ENCODE assay signal across 18 cellular contexts in genomic region chr3:61841111-61841845, GRCh38.
DNase-seq lines count a peak whose midpoint lies in the region; ATAC-seq, FAIRE-seq and TF ChIP-seq lines count a peak whose summit lies in the region.
"Had no signal": no experiment of that assay in that cellular context is flagged by ENCODE, and none has a peak within 500 bp of the region (broad histone marks: within the 10 kb centered on the region; RNA-seq: fewer than 3 reads in every experiment).

No MANE protein-coding gene starts in this region.

- H3K27me3 ChIP-seq in HAP-1 (ENCODE audit: low read depth) (no peaks in the 10 kb centered on the region), astrocyte (ENCODE audit: insufficient read depth, low read length) (no peaks in the 10 kb centered on the region), heart right ventricle (no peaks in the 10 kb centered on the region)
- H3K27me3 ChIP-seq: ovary had no signal

- H2AFZ ChIP-seq in astrocyte (ENCODE audit: low read depth, low read length), result no peak overlapping the region

- CTCF ChIA-PET in GM10248 (lab: Yijun Ruan, JAX), result interaction anchor here (1.3 kb wide), 1 partner anchor 8 kb away, joined by 3 read pairs; no protein-coding TSS in a partner anchor

- in situ Hi-C loops in HAP-1 (cut with MboI; ENCODE audit: low sequenced_read_pairs), result no loop called here

- H3K27ac Mint-ChIP-seq in astrocyte (ENCODE audit: unreplicated experiment), result peak overlapping the region; percentile 73
- H3K27ac Mint-ChIP-seq in type B pancreatic cell, result no peak overlapping the region
- H3K27ac Mint-ChIP-seq: effector memory CD8-positive, alpha-beta T cell; stimulated activated memory B cell treated with anti-CD40 and anti-IgM and Interleukin-4, amounts not matched to agents 10 μg/mL and 1 μg/mL and 100 μg/mL, for 72 hours; T-helper 1 cell treated with Interleukin-12 subunit alpha and Interleukin-12 subunit beta and Interleukin-4 antibody, amounts not matched to agents 30 μg/mL and 1 μg/mL, for 36 hours had no signal

- DNase-seq in HAP-1 (ENCODE audit: low spot score in 2 of 2), result peak; percentile 9 to 15
- DNase-seq in astrocyte (ENCODE audit: low read depth), result peak; percentile 49
- no peak for DNase-seq in heart right ventricle
- peak; percentile 69 for DNase-seq in retinal pigment epithelial cell (ENCODE audit: low read depth)
- no peak for DNase-seq in type B pancreatic cell (ENCODE audit: extremely low spot score, unreplicated experiment)
- no peak for DNase-seq in GM10248 (ENCODE audit: extremely low spot score)
- no peak for DNase-seq in GM12891 (ENCODE audit: insufficient read length, low spot score)
- DNase-seq: activated T-cell treated with anti-CD3 and anti-CD28 coated beads, Interleukin-2, amount 50 U/mL, for 1 hour; effector memory CD8-positive, alpha-beta T cell; H7; NCI-H345; PC-3; stimulated activated CD4-positive, alpha-beta T cell treated with anti-CD3 and anti-CD28 coated beads, Interleukin-4, amount 100 ng/mL, for 1 hour had no signal

- no peaks in the 10 kb centered on the region for H3K27me3 Mint-ChIP-seq in astrocyte (ENCODE audit: low read depth, unreplicated experiment)
- H3K27me3 Mint-ChIP-seq in type B pancreatic cell, result no peaks in the 10 kb centered on the region
- H3K27me3 Mint-ChIP-seq: effector memory CD8-positive, alpha-beta T cell; stimulated activated memory B cell treated with anti-CD40 and anti-IgM and Interleukin-4, amounts not matched to agents 10 μg/mL and 1 μg/mL and 100 μg/mL, for 72 hours had no signal

- H3K4me3 Mint-ChIP-seq in astrocyte (ENCODE audit: unreplicated experiment) (no peak overlapping the region), type B pancreatic cell (no peak overlapping the region)
- H3K4me3 Mint-ChIP-seq: effector memory CD8-positive, alpha-beta T cell; stimulated activated memory B cell treated with anti-CD40 and anti-IgM and Interleukin-4, amounts not matched to agents 10 μg/mL and 1 μg/mL and 100 μg/mL, for 72 hours; T-helper 1 cell treated with Interleukin-12 subunit alpha and Interleukin-12 subunit beta and Interleukin-4 antibody, amounts not matched to agents 30 μg/mL and 1 μg/mL, for 36 hours had no signal

- no peaks in the 10 kb centered on the region for H3K79me2 ChIP-seq in astrocyte (ENCODE audit: insufficient read depth, low read length)

- H3K4me2 ChIP-seq in astrocyte (ENCODE audit: low read length), result peak overlapping the region; percentile 72

- TF ChIP-seq CTCF in astrocyte (IDR thresholded peaks at IDR 0.05; ENCODE audit: insufficient read depth, low read depth, low read length), result no peak
- no peak for TF ChIP-seq CTCF in heart right ventricle (IDR thresholded peaks at IDR 0.05)
- TF ChIP-seq CTCF in retinal pigment epithelial cell (conservative IDR thresholded peaks at IDR 0.05; ENCODE audit: low read depth, low read length), result no peak
- no peak for TF ChIP-seq CTCF in type B pancreatic cell (conservative IDR thresholded peaks at IDR 0.05)
- TF ChIP-seq CTCF in GM10248 (IDR thresholded peaks at IDR 0.05; ENCODE audit: control extremely low read depth, extremely low read depth, low read depth, missing control alignments), result no peak

- intact Hi-C loops in heart right ventricle (cut with DNase I), result loop anchor here in 1 of 10 donors (10.0 kb wide), 1 partner anchor 106 kb away; no protein-coding TSS in a partner anchor

- peaks cover 8% of the 10 kb centered on the region for H3K4me1 Mint-ChIP-seq in astrocyte (ENCODE audit: low read depth, unreplicated experiment)
- H3K4me1 Mint-ChIP-seq in type B pancreatic cell (ENCODE audit: unreplicated experiment), result peaks cover 42% of the 10 kb centered on the region
- H3K4me1 Mint-ChIP-seq: stimulated activated memory B cell treated with anti-CD40 and anti-IgM and Interleukin-4, amounts not matched to agents 10 μg/mL and 1 μg/mL and 100 μg/mL, for 72 hours had no signal

- H3K4me1 ChIP-seq in HAP-1, result peaks cover 18% of the 10 kb centered on the region
- peaks cover 11% of the 10 kb centered on the region for H3K4me1 ChIP-seq in astrocyte (ENCODE audit: insufficient read depth, low read length)
- peaks cover under 1 to 56% (median 19%) of the 10 kb centered on the region in 9 donors for H3K4me1 ChIP-seq in heart right ventricle

- TF ChIP-seq POLR2A in GM12891 (IDR thresholded peaks at IDR 0.05; ENCODE audit: low read depth, low read length), result no peak

- H3K9me3 ChIP-seq in HAP-1 (no peaks in the 10 kb centered on the region), astrocyte (ENCODE audit: insufficient read depth, low read depth, low read length) (no peaks in the 10 kb centered on the region), heart right ventricle (no peaks in the 10 kb centered on the region)
- H3K9me3 ChIP-seq: ovary had no signal

- ATAC-seq in heart right ventricle (peak in 5 of 8 donors; percentile 31 to 54 (median 38)), GM21529 (IDR thresholded peaks at IDR 0.05; ENCODE audit: unreplicated experiment) (no peak)
- ATAC-seq: effector memory CD8-positive, alpha-beta T cell; PC-3; stimulated activated memory B cell treated with anti-CD40 and anti-IgM and Interleukin-4, amounts not matched to agents 10 μg/mL and 1 μg/mL and 100 μg/mL, for 72 hours had no signal

- no peak overlapping the region for H3K27ac ChIP-seq in astrocyte (ENCODE audit: low read depth, low read length)
- peak overlapping the region in 2 of 10 donors; percentile 5 to 15 for H3K27ac ChIP-seq in heart right ventricle
- H3K27ac ChIP-seq: C4-2B had no signal

- H3K9me3 Mint-ChIP-seq in astrocyte (ENCODE audit: unreplicated experiment), result no peaks in the 10 kb centered on the region
- H3K9me3 Mint-ChIP-seq in type B pancreatic cell, result no peaks in the 10 kb centered on the region
- H3K9me3 Mint-ChIP-seq: effector memory CD8-positive, alpha-beta T cell; stimulated activated memory B cell treated with anti-CD40 and anti-IgM and Interleukin-4, amounts not matched to agents 10 μg/mL and 1 μg/mL and 100 μg/mL, for 72 hours; T-helper 1 cell treated with Interleukin-12 subunit alpha and Interleukin-12 subunit beta and Interleukin-4 antibody, amounts not matched to agents 30 μg/mL and 1 μg/mL, for 36 hours had no signal

- H3K4me3 ChIP-seq in HAP-1, result no peak overlapping the region
- no peak overlapping the region for H3K4me3 ChIP-seq in astrocyte (ENCODE audit: insufficient read depth, low read depth, low read length)
- no peak overlapping the region for H3K4me3 ChIP-seq in heart right ventricle
- H3K4me3 ChIP-seq in retinal pigment epithelial cell (ENCODE audit: low read length), result peak overlapping the region; percentile 14
- H3K4me3 ChIP-seq: ovary had no signal

- WGBS in heart right ventricle, 2 donors, result 77 to 79% methylated on average over 10 of the region's 10 CpGs

- H3K36me3 Mint-ChIP-seq in astrocyte (ENCODE audit: low read depth, unreplicated experiment), result no peaks in the 10 kb centered on the region
- peaks cover 2% of the 10 kb centered on the region for H3K36me3 Mint-ChIP-seq in type B pancreatic cell
- H3K36me3 Mint-ChIP-seq: stimulated activated memory B cell treated with anti-CD40 and anti-IgM and Interleukin-4, amounts not matched to agents 10 μg/mL and 1 μg/mL and 100 μg/mL, for 72 hours had no signal

- H3K36me3 ChIP-seq in HAP-1 (replicated peaks) (no peaks in the 10 kb centered on the region), astrocyte (ENCODE audit: insufficient read depth, low read length) (no peaks in the 10 kb centered on the region), heart right ventricle (no peaks in the 10 kb centered on the region)
- H3K36me3 ChIP-seq: ovary had no signal

- FAIRE-seq in astrocyte (lab: Jason Lieb, UNC) (no peak), GM12891 (lab: Jason Lieb, UNC) (no peak)

- H4K20me1 ChIP-seq in astrocyte (ENCODE audit: insufficient read depth, low read length), result peaks cover 8% of the 10 kb centered on the region

- no peak overlapping the region for H3K9ac ChIP-seq in astrocyte (ENCODE audit: low read length)

- POLR2A ChIA-PET in GM10248 (lab: Yijun Ruan, JAX), result interaction anchor here (0.7 kb wide), 1 partner anchor 321 kb away, joined by 6 read pairs; no protein-coding TSS in a partner anchor

TF ChIP-seq in GM12891, 5 proteins besides CTCF, POLR2A, EP300 and RAD21:
- TF ChIP-seq POLR2AphosphoS5 (IDR thresholded peaks at IDR 0.05; ENCODE audit: low read depth, low read length) (no peak), PAX5 (IDR thresholded peaks at IDR 0.05; ENCODE audit: insufficient read depth, low read length, severe bottlenecking) (no peak), TAF1 (IDR thresholded peaks at IDR 0.05; ENCODE audit: low read depth, low read length) (no peak), SPI1 (IDR thresholded peaks at IDR 0.05; ENCODE audit: low read depth, low read length) (no peak), POU2F2 (IDR thresholded peaks at IDR 0.05; ENCODE audit: low read depth, low read length) (no peak)

Comparison
In these comparisons a context has a peak if more than half of its experiments do, and no peak if none do; other contexts are left out.
1. DNase-seq: peak in HAP-1 (2 of 2), astrocyte (single experiment) and retinal pigment epithelial cell (single experiment); none in heart right ventricle (0 of 2), type B pancreatic cell (single experiment), GM10248 (single experiment) and GM12891 (single experiment).